In the genomic region with DNA sequence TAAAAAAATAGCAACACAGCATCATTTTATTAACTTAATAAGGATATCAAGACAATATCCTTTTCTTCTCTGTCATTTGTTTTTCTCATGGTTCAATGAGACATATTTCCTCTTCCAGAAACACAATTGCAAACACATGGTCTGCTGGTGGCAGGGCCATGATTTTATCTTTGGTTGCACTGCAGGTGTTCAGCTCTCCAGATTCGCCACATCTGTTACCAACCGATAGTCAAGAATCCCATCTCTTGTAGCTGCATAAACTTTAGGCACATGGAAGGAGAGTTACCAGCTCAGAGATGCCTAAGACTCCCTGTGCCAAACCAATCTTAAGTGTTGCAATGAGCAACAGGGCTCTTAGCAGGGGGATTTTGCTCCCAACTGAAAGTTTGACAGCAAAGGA, we compare ENCODE assay signal across 13 cellular contexts.
DNase-seq lines count a peak whose midpoint lies in the region; FAIRE-seq and TF ChIP-seq lines count a peak whose summit lies in the region.
"Had no signal": no experiment of that assay in that cellular context is flagged by ENCODE, and none has a peak within 500 bp of the region (broad histone marks: within the 10 kb centered on the region; RNA-seq: fewer than 3 reads in every experiment).

No MANE protein-coding gene starts in this region.

- H3K27me3 ChIP-seq in bronchial epithelial cell (ENCODE audit: control insufficient read depth, insufficient read depth, low read length), result no peaks in the 10 kb centered on the region

- no peaks in the 10 kb centered on the region for H3K36me3 ChIP-seq in bronchial epithelial cell (ENCODE audit: control insufficient read depth, insufficient read depth, low read length)

- peak; percentile 82 for FAIRE-seq in bronchial epithelial cell (lab: Jason Lieb, UNC)
- FAIRE-seq in D721Med (lab: Jason Lieb, UNC), result no peak
- FAIRE-seq: A549 had no signal

- no peak overlapping the region for H3K4me3 ChIP-seq in Jurkat, Clone E6-1 (ENCODE audit: low read length)
- no peak overlapping the region for H3K4me3 ChIP-seq in bronchial epithelial cell (ENCODE audit: low read depth, low read length)
- H3K4me3 ChIP-seq: A549 had no signal

- no peak for TF ChIP-seq CTCF in bronchial epithelial cell (IDR thresholded peaks at IDR 0.05; ENCODE audit: insufficient read depth, low read length, severe bottlenecking)
- no peak for TF ChIP-seq CTCF in D721Med (IDR thresholded peaks at IDR 0.05; ENCODE audit: insufficient read depth, missing control alignments)
- no peak for TF ChIP-seq CTCF in GM10266 (IDR thresholded peaks at IDR 0.05; ENCODE audit: control insufficient read depth, insufficient read depth, low read depth, missing control alignments)

- DNase-seq in DMS 273 (lab: John Stamatoyannopoulos, UW; ENCODE audit: unreplicated experiment) (peak; percentile 36), DMS 273 treated with DMSO at 0.1 percent for 48 hours (lab: John Stamatoyannopoulos, UW) (no peak), bronchial epithelial cell (ENCODE audit: low read depth) (no peak), D721Med (ENCODE audit: insufficient read length, low spot score) (no peak), GM10266 (ENCODE audit: extremely low spot score) (no peak)
- peak; percentile 34 for DNase-seq in Jurkat, Clone E6-1 (ENCODE audit: low read depth, low spot score)
- DNase-seq in activated T-cell treated with anti-CD3 and anti-CD28 coated beads, Interleukin-2, amount 50 U/mL, for 1 hour, result no peak
- DNase-seq: AML-193; CD4-positive, alpha-beta memory T cell; GDM1; GOT3; H9 had no signal

Comparison
In these comparisons a context has a peak if more than half of its experiments do, and no peak if none do; other contexts are left out.
1. DNase-seq: peak in DMS 273 (single experiment) and Jurkat, Clone E6-1 (single experiment); none in DMS 273 treated with DMSO at 0.1 percent for 48 hours (single experiment), bronchial epithelial cell (single experiment), D721Med (single experiment), activated T-cell treated with anti-CD3 and anti-CD28 coated beads, Interleukin-2, amount 50 U/mL, for 1 hour (single experiment) and GM10266 (single experiment).